Comparison of ENCODE assay signal across 8 cellular contexts in genomic region chr1:201309420-201309819, GRCh38. TPM values are rescaled to one million over a fixed set of nuclear protein-coding genes. Genes with fewer than 3 reads are reported as not detected.
A peak's percentile ranks its signal among the peaks of the same experiment; 100 is the strongest.
DNase-seq lines count a peak whose midpoint lies in the region; ATAC-seq, FAIRE-seq and TF ChIP-seq lines count a peak whose summit lies in the region.

No MANE protein-coding gene starts in this region.

- H3K27me3 ChIP-seq in GM23248 (replicated peaks; ENCODE audit: insufficient read depth) (no peaks in the 10 kb centered on the region; the same call in 1 of the 2 replicates), right lobe of liver (no peaks in the 10 kb centered on the region)

- no peak overlapping the region for H3K9ac ChIP-seq in GM23248

- no peaks in the 10 kb centered on the region for H3K9me2 ChIP-seq in GM23248 (ENCODE audit: insufficient read depth)

- H3F3A ChIP-seq in GM23248 (ENCODE audit: insufficient read depth), result no peaks in the 10 kb centered on the region

- H2AFZ ChIP-seq in GM23248, result no peak overlapping the region

- in situ Hi-C loops in GM23248 (cut with MboI), result no loop called here

- no peak for TF ChIP-seq EP300 in A549 (IDR thresholded peaks at IDR 0.05)

- intact Hi-C loops in right lobe of liver (cut with DNase I), result no loop called here

- peaks cover 48% of the 10 kb centered on the region for H3K4me1 ChIP-seq in A549
- peaks cover 12% of the 10 kb centered on the region for H3K4me1 ChIP-seq in GM23248 (ENCODE audit: insufficient read depth)
- peaks cover 0 to 6% (median 2%) of the 10 kb centered on the region in 4 donors for H3K4me1 ChIP-seq in right lobe of liver

- CTCF ChIA-PET in A549 (lab: Yijun Ruan, JAX), result interaction anchor here (0.6 to 6.8 kb wide), 7 partner anchors 8 to 76 kb away, joined by 3 to 50 read pairs (median 5); no protein-coding TSS in a partner anchor

- no peaks in the 10 kb centered on the region for H3K79me2 ChIP-seq in GM23248 (ENCODE audit: insufficient read depth)

- no peaks in the 10 kb centered on the region for H4K20me1 ChIP-seq in GM23248 (ENCODE audit: insufficient read depth)

- POLR2A ChIA-PET in A549 (lab: Yijun Ruan, JAX), result no interaction called here

- ATAC-seq in A549 (peak; percentile 31 to 57; a peak in 5 of 6 replicates), right lobe of liver (peak; percentile 95 to 97 (median 96)), HG03432 (IDR thresholded peaks at IDR 0.05; ENCODE audit: unreplicated experiment) (no peak)

- TF ChIP-seq RAD21 in A549 (conservative IDR thresholded peaks at IDR 0.05 in 1 of 2, IDR thresholded peaks at IDR 0.05 in 1 of 2), result peak in 1 of 2 experiments; percentile 33; a peak in 3 of 5 replicates

- H3K27ac ChIP-seq in A549 (peak overlapping the region; percentile 59 to 63; a peak in 4 of 6 replicates), GM23248 (no peak overlapping the region), right lobe of liver (peak overlapping the region in 2 of 3 donors; percentile 81 to 88)

- 51% methylated on average over 7 of the region's 9 CpGs for WGBS in A549 (ENCODE audit: missing lambda C conversion rate)
- 61 to 62% methylated on average over 9 of the region's 9 CpGs for WGBS in GM23248 (ENCODE audit: low coverage in 1 of 2, low lambda C conversion rate in 2 of 2, missing lambda C conversion rate in 2 of 2), 2 experiments
- WGBS in right lobe of liver (ENCODE audit: insufficient coverage, low coverage, low lambda C conversion rate, missing lambda C conversion rate), result 0% methylated on average over 2 of the region's 9 CpGs

- DNase-seq in A549 (ENCODE audit: low read depth in 1 of 2, low spot score in 1 of 2) (peak; percentile 48 to 62), GM23248 (peak; percentile 69), NCI-H345 treated with DMSO at 0.1 percent for 48 hours (lab: John Stamatoyannopoulos, UW; ENCODE audit: unreplicated experiment) (peak; percentile 95), cardiac fibroblast (ENCODE audit: low read depth in 2 of 2) (peak; percentile 28 to 39), right lobe of liver (peak; percentile 79 to 96 (median 95)), T1000 (lab: John Stamatoyannopoulos, UW) (no peak), activated T-cell treated with anti-CD3 and anti-CD28 coated beads for 4 hours (no peak)

- no peak for TF ChIP-seq POLR2A in A549 (IDR thresholded peaks at IDR 0.05; ENCODE audit: low read length)
- no peak for TF ChIP-seq POLR2A in right lobe of liver (IDR thresholded peaks at IDR 0.05)

- H3K4me3 ChIP-seq in A549, result no peak overlapping the region
- no peak overlapping the region for H3K4me3 ChIP-seq in GM23248
- H3K4me3 ChIP-seq in cardiac fibroblast (replicated peaks in 1 of 2; ENCODE audit: low read depth in 2 of 2, low read length in 2 of 2), result no peak overlapping the region
- H3K4me3 ChIP-seq in right lobe of liver, result no peak overlapping the region

- no peak for FAIRE-seq in A549 (lab: Jason Lieb, UNC)

- H3K9me3 ChIP-seq in A549 (no peaks in the 10 kb centered on the region), GM23248 (ENCODE audit: low read depth) (no peaks in the 10 kb centered on the region), right lobe of liver (no peaks in the 10 kb centered on the region)

- H3K4me2 ChIP-seq in A549 (peak overlapping the region; percentile 23; the same call in 2 of the 3 replicates), GM23248 (ENCODE audit: unreplicated experiment) (no peak overlapping the region)

- no peak for TF ChIP-seq CTCF in A549 (IDR thresholded peaks at IDR 0.05)
- no peak for TF ChIP-seq CTCF in cardiac fibroblast (IDR thresholded peaks at IDR 0.05; ENCODE audit: low read depth, low read length)
- peak in 1 of 4 donors; percentile 44 for TF ChIP-seq CTCF in right lobe of liver (IDR thresholded peaks at IDR 0.05)

- no peaks in the 10 kb centered on the region for H3K36me3 ChIP-seq in GM23248 (ENCODE audit: low read depth)
- no peaks in the 10 kb centered on the region for H3K36me3 ChIP-seq in right lobe of liver

TF ChIP-seq in A549, 52 proteins besides CTCF, POLR2A, EP300 and RAD21:
- TF ChIP-seq, protein P1, sequence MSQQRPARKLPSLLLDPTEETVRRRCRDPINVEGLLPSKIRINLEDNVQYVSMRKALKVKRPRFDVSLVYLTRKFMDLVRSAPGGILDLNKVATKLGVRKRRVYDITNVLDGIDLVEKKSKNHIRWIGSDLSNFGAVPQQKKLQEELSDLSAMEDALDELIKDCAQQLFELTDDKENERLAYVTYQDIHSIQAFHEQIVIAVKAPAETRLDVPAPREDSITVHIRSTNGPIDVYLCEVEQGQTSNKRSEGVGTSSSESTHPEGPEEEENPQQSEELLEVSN (IDR thresholded peaks at IDR 0.05; ENCODE audit: borderline replicate concordance, low read depth), result 0 out of 2 replicates have a peak, but pooled peaks have one; percentile 43
- TF ChIP-seq GATA3 (IDR thresholded peaks at IDR 0.05; ENCODE audit: borderline replicate concordance) (peak; percentile 86), NPAS2 (CRISPR knock-in tag; IDR thresholded peaks at IDR 0.05; ENCODE audit: borderline replicate concordance) (peak; percentile 6; the same call in 1 of the 2 replicates), ESRRA (IDR thresholded peaks at IDR 0.05; ENCODE audit: borderline replicate concordance, low read length) (no peak), CBX8 (IDR thresholded peaks at IDR 0.05) (no peak), BHLHE40 (IDR thresholded peaks at IDR 0.05; ENCODE audit: low read depth, low read length) (peak; percentile 91)
TF ChIP-seq in A549: peak in this region for 4.

RNA-seq across cellular contexts. Expression of gene PKP1, which starts 26.1 kb away (rescaled TPM):
- polyA plus RNA-seq in A549 (2011; rRNA removed) (not detected in 2 replicates), A549 (2017; fragmentation: RNase III; extraction: RNeasy Plus Mini Kit Qiagen cat#74134 plus additional on column Dnase treatment) (not detected in 3 replicates), GM23248 (2016; fragmentation: Nextera tagmentation; extraction: Ambion mirVana) (0.06 and 0.15 TPM in 2 replicates)
- 0.01 TPM in 1 of 2 replicates, not detected in the other for polyA plus RNA-seq in A549 (2012; cell fraction: cytosol; rRNA removed)
- not detected in 2 replicates for polyA plus RNA-seq in A549 (2012; cell fraction: nucleus; rRNA removed)
- polyA minus RNA-seq in A549 (2011; rRNA and poly(A)+ RNA removed), result not detected in 2 replicates
- total RNA-seq in GM23248 (2014; rRNA removed; shearing (Covaris generic)), result 0.13 and 0.43 TPM in 2 replicates
- total RNA-seq in right lobe of liver, result not detected

Comparison
In these comparisons a context has a peak if more than half of its experiments do, and no peak if none do; other contexts are left out.
1. DNase-seq: peak in A549 (2 of 2), GM23248 (single experiment), NCI-H345 treated with DMSO at 0.1 percent for 48 hours (single experiment), cardiac fibroblast (2 of 2) and right lobe of liver (3 of 3); none in T1000 (single experiment) and activated T-cell treated with anti-CD3 and anti-CD28 coated beads for 4 hours (single experiment).